In genomic region chr6:41970436-41970846, GRCh38 we compare ENCODE assay signal across 8 cellular contexts. TPM values are rescaled to one million over a fixed set of nuclear protein-coding genes. Genes with fewer than 3 reads are reported as not detected.
DNase-seq lines count a peak whose midpoint lies in the region; ATAC-seq and TF ChIP-seq lines count a peak whose summit lies in the region.

No MANE protein-coding gene starts in this region.

- intact Hi-C loops in Right ventricle myocardium inferior (cut with DNase I), result no loop called here
- intact Hi-C loops in left ventricle myocardium inferior (cut with micrococcal nuclease), result no loop called here

- H3K9ac ChIP-seq in muscle layer of colon (ENCODE audit: low read length), result no peak overlapping the region

- no peaks in the 10 kb centered on the region for H3K36me3 ChIP-seq in left ventricle myocardium inferior
- no peaks in the 10 kb centered on the region for H3K36me3 ChIP-seq in muscle layer of colon (ENCODE audit: insufficient read depth, low read length)

- ATAC-seq in Right ventricle myocardium inferior, result peak; percentile 57
- no peak for ATAC-seq in HG03159 (IDR thresholded peaks at IDR 0.05; ENCODE audit: unreplicated experiment)
- ATAC-seq in GM21529 (IDR thresholded peaks at IDR 0.05; ENCODE audit: unreplicated experiment), result no peak

- no peak for TF ChIP-seq CTCF in left ventricle myocardium inferior (IDR thresholded peaks at IDR 0.05; ENCODE audit: borderline replicate concordance)

- peaks cover 29% of the 10 kb centered on the region for H3K4me1 ChIP-seq in left ventricle myocardium inferior
- H3K4me1 ChIP-seq in muscle layer of colon (ENCODE audit: insufficient read depth, low read length), result no peaks in the 10 kb centered on the region

- H3K27ac ChIP-seq in left ventricle myocardium inferior (replicated peaks), result no peak overlapping the region
- peak overlapping the region; percentile 4 for H3K27ac ChIP-seq in muscle layer of colon (ENCODE audit: low read depth, low read length)

- H3K27me3 ChIP-seq in left ventricle myocardium inferior (ENCODE audit: low read depth) (no peaks in the 10 kb centered on the region), muscle layer of colon (ENCODE audit: control insufficient read depth in 1 of 2, insufficient read depth in 2 of 2, low read length in 2 of 2) (no peaks in the 10 kb centered on the region)

- H3K4me3 ChIP-seq in left ventricle myocardium inferior, result no peak overlapping the region
- H3K4me3 ChIP-seq in muscle layer of colon (ENCODE audit: low read depth in 1 of 2, low read length in 2 of 2), result no peak overlapping the region

- DNase-seq in Right ventricle myocardium inferior (ENCODE audit: missing footprints) (no peak), left ventricle myocardium inferior (no peak), epidermal melanocyte (ENCODE audit: insufficient read length, low spot score) (no peak), putamen (ENCODE audit: low spot score) (no peak)
- peak; percentile 72 for DNase-seq in activated naive CD4-positive, alpha-beta T cell treated with anti-CD3 and anti-CD28 coated beads, Interleukin-2, amount 50 U/mL, for 16 hours

- no peaks in the 10 kb centered on the region for H3K9me3 ChIP-seq in left ventricle myocardium inferior (replicated peaks)
- H3K9me3 ChIP-seq in muscle layer of colon (ENCODE audit: low read length), result no peaks in the 10 kb centered on the region

RNA-seq across cellular contexts. Expression of gene CCND3, which starts 28.8 kb away (rescaled TPM):
- total RNA-seq in Right ventricle myocardium inferior (51.5 TPM), left ventricle myocardium inferior (44.5 TPM)

RNA-seq across cellular contexts. Expression of gene BYSL, which starts 49.1 kb away (rescaled TPM):
- total RNA-seq in Right ventricle myocardium inferior (9.6 TPM), left ventricle myocardium inferior (9.0 TPM)

RNA-seq across cellular contexts. Expression of gene MED20, which starts 49.5 kb away (rescaled TPM):
- total RNA-seq in Right ventricle myocardium inferior, result 22.9 TPM
- total RNA-seq in left ventricle myocardium inferior, result 18.1 TPM
